In genomic region chr2:237472187-237472712, GRCh38 we compare ENCODE assay signal across 1 cellular context.
TF ChIP-seq lines count a peak whose summit lies in the region.

No MANE protein-coding gene starts in this region.

TF ChIP-seq in IMR-90, 13 proteins besides CTCF, POLR2A, EP300 and RAD21:
- TF ChIP-seq ELK1 (IDR thresholded peaks at IDR 0.05; ENCODE audit: borderline replicate concordance, low read depth, low read length) = no peak
- TF ChIP-seq SMC3 (IDR thresholded peaks at IDR 0.05; ENCODE audit: low read depth, low read length) = no peak
- no peak for TF ChIP-seq MAZ (IDR thresholded peaks at IDR 0.05; ENCODE audit: borderline replicate concordance, low read depth, low read length)
- TF ChIP-seq BHLHE40 (IDR thresholded peaks at IDR 0.05; ENCODE audit: low read depth, low read length) = no peak
- TF ChIP-seq RCOR1 (IDR thresholded peaks at IDR 0.05; ENCODE audit: insufficient replicate concordance, low read length) = no peak
- TF ChIP-seq CEBPB (IDR thresholded peaks at IDR 0.05; ENCODE audit: low read depth, low read length) = no peak
- no peak for TF ChIP-seq FOS (IDR thresholded peaks at IDR 0.05; ENCODE audit: low read depth, low read length)
- no peak for TF ChIP-seq NFE2L2 (IDR thresholded peaks at IDR 0.05; ENCODE audit: low read depth, low read length)
- TF ChIP-seq CHD1 (IDR thresholded peaks at IDR 0.05; ENCODE audit: low read depth, low read length) = no peak
- no peak for TF ChIP-seq MXI1 (IDR thresholded peaks at IDR 0.05; ENCODE audit: borderline replicate concordance, low read depth, low read length)
- TF ChIP-seq USF2 (IDR thresholded peaks at IDR 0.05; ENCODE audit: low read depth, low read length) = no peak
- TF ChIP-seq RFX5 (IDR thresholded peaks at IDR 0.05; ENCODE audit: low read depth, low read length) = no peak
- TF ChIP-seq MAFK (IDR thresholded peaks at IDR 0.05; ENCODE audit: low read depth, low read length) = no peak
